In the genomic region with DNA sequence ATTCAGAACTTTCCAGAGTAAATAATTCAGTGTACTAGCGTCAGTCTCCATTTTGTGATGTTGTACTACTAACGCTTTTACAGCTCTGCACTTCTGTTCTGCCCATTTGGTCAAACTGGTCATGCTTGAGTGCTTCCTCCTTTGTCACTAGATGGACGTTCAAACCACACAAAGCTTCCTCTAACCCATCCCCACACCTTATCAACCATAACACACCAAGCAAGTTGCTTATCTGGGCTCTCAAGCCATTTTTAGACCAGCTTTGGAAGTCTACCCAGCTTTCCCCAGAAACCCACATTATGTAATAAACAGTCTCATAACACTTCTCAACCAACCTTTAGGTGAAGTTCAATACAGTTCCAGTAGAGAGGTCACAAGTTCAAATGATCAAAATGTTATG, we compare ENCODE assay signal across 1 cellular context.
A peak's percentile ranks its signal among the peaks of the same experiment; 100 is the strongest.
TF ChIP-seq lines count a peak whose summit lies in the region.

No MANE protein-coding gene starts in this region.

TF ChIP-seq in GM12878, 131 proteins besides CTCF, POLR2A, EP300 and RAD21:
- TF ChIP-seq PAX5 (IDR thresholded peaks at IDR 0.05; ENCODE audit: borderline replicate concordance, low read depth, low read length) = peak; percentile 29; the same call in 1 of the 2 replicates
- TF ChIP-seq, protein P1, sequence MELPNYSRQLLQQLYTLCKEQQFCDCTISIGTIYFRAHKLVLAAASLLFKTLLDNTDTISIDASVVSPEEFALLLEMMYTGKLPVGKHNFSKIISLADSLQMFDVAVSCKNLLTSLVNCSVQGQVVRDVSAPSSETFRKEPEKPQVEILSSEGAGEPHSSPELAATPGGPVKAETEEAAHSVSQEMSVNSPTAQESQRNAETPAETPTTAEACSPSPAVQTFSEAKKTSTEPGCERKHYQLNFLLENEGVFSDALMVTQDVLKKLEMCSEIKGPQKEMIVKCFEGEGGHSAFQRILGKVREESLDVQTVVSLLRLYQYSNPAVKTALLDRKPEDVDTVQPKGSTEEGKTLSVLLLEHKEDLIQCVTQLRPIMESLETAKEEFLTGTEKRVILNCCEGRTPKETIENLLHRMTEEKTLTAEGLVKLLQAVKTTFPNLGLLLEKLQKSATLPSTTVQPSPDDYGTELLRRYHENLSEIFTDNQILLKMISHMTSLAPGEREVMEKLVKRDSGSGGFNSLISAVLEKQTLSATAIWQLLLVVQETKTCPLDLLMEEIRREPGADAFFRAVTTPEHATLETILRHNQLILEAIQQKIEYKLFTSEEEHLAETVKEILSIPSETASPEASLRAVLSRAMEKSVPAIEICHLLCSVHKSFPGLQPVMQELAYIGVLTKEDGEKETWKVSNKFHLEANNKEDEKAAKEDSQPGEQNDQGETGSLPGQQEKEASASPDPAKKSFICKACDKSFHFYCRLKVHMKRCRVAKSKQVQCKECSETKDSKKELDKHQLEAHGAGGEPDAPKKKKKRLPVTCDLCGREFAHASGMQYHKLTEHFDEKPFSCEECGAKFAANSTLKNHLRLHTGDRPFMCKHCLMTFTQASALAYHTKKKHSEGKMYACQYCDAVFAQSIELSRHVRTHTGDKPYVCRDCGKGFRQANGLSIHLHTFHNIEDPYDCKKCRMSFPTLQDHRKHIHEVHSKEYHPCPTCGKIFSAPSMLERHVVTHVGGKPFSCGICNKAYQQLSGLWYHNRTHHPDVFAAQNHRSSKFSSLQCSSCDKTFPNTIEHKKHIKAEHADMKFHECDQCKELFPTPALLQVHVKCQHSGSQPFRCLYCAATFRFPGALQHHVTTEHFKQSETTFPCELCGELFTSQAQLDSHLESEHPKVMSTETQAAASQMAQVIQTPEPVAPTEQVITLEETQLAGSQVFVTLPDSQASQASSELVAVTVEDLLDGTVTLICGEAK (IDR thresholded peaks at IDR 0.05; ENCODE audit: borderline replicate concordance) = no peak
